10 cellular contexts compared by ENCODE assay signal in the genomic region with DNA sequence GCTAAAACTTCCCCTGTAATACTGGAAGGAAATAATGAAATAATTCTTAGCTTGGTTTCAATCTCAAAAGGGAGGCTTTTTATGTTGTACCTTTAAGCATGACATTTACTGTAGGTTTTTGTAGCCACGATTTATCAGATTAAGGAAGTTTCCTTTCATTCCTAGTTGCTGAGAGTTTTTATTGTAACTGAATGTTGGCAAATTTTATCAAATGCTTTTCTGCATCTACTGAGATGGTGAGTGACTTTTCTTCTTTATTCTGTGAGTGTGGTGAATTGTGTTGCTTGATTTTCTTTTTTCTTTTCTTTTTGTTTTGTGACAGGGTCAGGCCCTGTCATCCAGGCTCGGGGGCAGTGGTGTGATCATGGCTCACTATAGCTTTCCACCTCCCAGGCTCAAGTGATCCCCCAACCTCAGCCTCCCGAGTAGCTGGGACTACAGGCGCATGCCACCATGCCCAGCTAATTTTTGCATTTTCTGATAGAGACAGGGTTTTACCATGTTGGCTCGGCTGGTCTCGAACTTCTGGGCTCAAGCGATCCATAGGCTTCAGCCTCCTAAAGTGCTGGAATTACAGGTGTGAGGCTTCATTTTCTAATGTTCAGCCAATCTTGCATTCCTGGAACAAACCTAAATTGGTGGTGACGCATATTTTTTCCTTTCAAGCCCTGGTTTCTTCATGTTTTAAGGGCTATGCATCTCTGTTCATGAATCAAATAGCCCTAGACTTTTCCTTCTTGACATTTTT. TPM values are rescaled to one million over a fixed set of nuclear protein-coding genes. Genes with fewer than 3 reads are reported as not detected.
A peak's percentile ranks its signal among the peaks of the same experiment; 100 is the strongest.
DNase-seq lines count a peak whose midpoint lies in the region; ATAC-seq and TF ChIP-seq lines count a peak whose summit lies in the region.
"Had no signal": no experiment of that assay in that cellular context is flagged by ENCODE, and none has a peak within 500 bp of the region (broad histone marks: within the 10 kb centered on the region; RNA-seq: fewer than 3 reads in every experiment).

No MANE protein-coding gene starts in this region.

- H3K36me3 ChIP-seq in lung (ENCODE audit: control insufficient read depth in 2 of 2, insufficient read depth in 2 of 2, low read length in 2 of 2): no peaks in the 10 kb centered on the region
- no peaks in the 10 kb centered on the region for H3K36me3 ChIP-seq in tibial artery

- 48 to 50% methylated on average over 8 of the region's 8 CpGs for WGBS in lung, 2 donors

- no peaks in the 10 kb centered on the region for H3K9me3 Mint-ChIP-seq in T-helper 1 cell treated with Interleukin-12 subunit alpha and Interleukin-12 subunit beta and Interleukin-4 antibody, amounts not matched to agents 30 μg/mL and 1 μg/mL, for 36 hours
- H3K9me3 Mint-ChIP-seq: central memory CD8-positive, alpha-beta T cell had no signal

- H3K4me1 Mint-ChIP-seq in T-helper 1 cell treated with Interleukin-12 subunit alpha and Interleukin-12 subunit beta and Interleukin-4 antibody, amounts not matched to agents 30 μg/mL and 1 μg/mL, for 36 hours (ENCODE audit: low read depth): peaks cover 32% of the 10 kb centered on the region
- H3K4me1 Mint-ChIP-seq: central memory CD8-positive, alpha-beta T cell had no signal

- in situ Hi-C loops in GM13976 (cut with MboI; ENCODE audit: low sequenced_read_pairs, unreplicated experiment): no loop called here

- H3K4me3 ChIP-seq in lung (no peak overlapping the region), tibial artery (no peak overlapping the region)

- H3K4me1 ChIP-seq in lung (ENCODE audit: control insufficient read depth in 2 of 2, insufficient read depth in 2 of 2, low read length in 2 of 2) (peaks cover 3 to 7% of the 10 kb centered on the region in 2 donors), tibial artery (peaks cover 3 to 37% (median 26%) of the 10 kb centered on the region in 4 donors)

- H3K9me3 ChIP-seq in lung (ENCODE audit: control insufficient read depth in 2 of 2, insufficient read depth in 1 of 2, low read length in 1 of 2) (no peaks in the 10 kb centered on the region), tibial artery (no peaks in the 10 kb centered on the region)

- H3K36me3 Mint-ChIP-seq in T-helper 1 cell treated with Interleukin-12 subunit alpha and Interleukin-12 subunit beta and Interleukin-4 antibody, amounts not matched to agents 30 μg/mL and 1 μg/mL, for 36 hours (ENCODE audit: low read depth): no peaks in the 10 kb centered on the region

- H3K27me3 ChIP-seq in lung (ENCODE audit: control insufficient read depth, insufficient read depth) (no peaks in the 10 kb centered on the region), tibial artery (no peaks in the 10 kb centered on the region)

- peak overlapping the region; percentile 91 to 96 for H3K27ac ChIP-seq in lung (ENCODE audit: low read depth in 1 of 2, low read length in 1 of 2)
- H3K27ac ChIP-seq in tibial artery: peak overlapping the region; percentile 70 to 74

- peak overlapping the region; percentile 86 for H3K27ac Mint-ChIP-seq in T-helper 1 cell treated with Interleukin-12 subunit alpha and Interleukin-12 subunit beta and Interleukin-4 antibody, amounts not matched to agents 30 μg/mL and 1 μg/mL, for 36 hours

- peaks cover 4% of the 10 kb centered on the region for H3K27me3 Mint-ChIP-seq in T-helper 1 cell treated with Interleukin-12 subunit alpha and Interleukin-12 subunit beta and Interleukin-4 antibody, amounts not matched to agents 30 μg/mL and 1 μg/mL, for 36 hours (ENCODE audit: low read depth)
- H3K27me3 Mint-ChIP-seq: central memory CD8-positive, alpha-beta T cell had no signal

- H3K4me3 Mint-ChIP-seq in T-helper 1 cell treated with Interleukin-12 subunit alpha and Interleukin-12 subunit beta and Interleukin-4 antibody, amounts not matched to agents 30 μg/mL and 1 μg/mL, for 36 hours: peak overlapping the region; percentile 67
- H3K4me3 Mint-ChIP-seq: central memory CD8-positive, alpha-beta T cell had no signal

- DNase-seq in T-helper 1 cell (no peak), astrocyte of the hippocampus (ENCODE audit: low read depth, low spot score) (peak; percentile 21), lung (ENCODE audit: low spot score) (no peak), tibial artery (no peak), GM13976 (ENCODE audit: low spot score) (no peak), cerebellar cortex (ENCODE audit: low spot score) (no peak)
- DNase-seq: ACHN had no signal

- intact Hi-C loops in tibial artery (cut with DNase I; ENCODE audit: low total_unique reads): no loop called here

- no peak for TF ChIP-seq CTCF in lung (IDR thresholded peaks at IDR 0.05; ENCODE audit: control extremely low read depth, extremely low read depth)
- no peak for TF ChIP-seq CTCF in tibial artery (IDR thresholded peaks at IDR 0.05)
- TF ChIP-seq CTCF in GM13976 (IDR thresholded peaks at IDR 0.05; ENCODE audit: borderline replicate concordance, control extremely low read depth, extremely low read depth, insufficient read depth, missing control alignments): no peak

- ATAC-seq in lung (ENCODE audit: insufficient read depth, low FRiP score) (peak; percentile 43), GM18519 (IDR thresholded peaks at IDR 0.05; ENCODE audit: low FRiP score, unreplicated experiment) (no peak)

RNA-seq across cellular contexts. Expression of gene SUSD2, which starts 26.2 kb away (rescaled TPM):
- 10 to 100 TPM; 15.9 to 82.6 TPM for total RNA-seq in lung
- 100 to 1,000 TPM in 1 of 2 donors, 10 to 100 TPM in 1; 16.8 to 192 TPM for polyA plus RNA-seq in lung

RNA-seq across cellular contexts. Expression of gene GGT5, which starts 37.4 kb away (rescaled TPM):
- 10 to 100 TPM in 1 of 2 donors, 1 to 10 TPM in 1; 9.8 to 92.0 TPM for total RNA-seq in lung
- 10 to 100 TPM; 50.7 to 58.7 TPM for polyA plus RNA-seq in lung
